ENCODE assay signal across 22 cellular contexts in the genomic region with DNA sequence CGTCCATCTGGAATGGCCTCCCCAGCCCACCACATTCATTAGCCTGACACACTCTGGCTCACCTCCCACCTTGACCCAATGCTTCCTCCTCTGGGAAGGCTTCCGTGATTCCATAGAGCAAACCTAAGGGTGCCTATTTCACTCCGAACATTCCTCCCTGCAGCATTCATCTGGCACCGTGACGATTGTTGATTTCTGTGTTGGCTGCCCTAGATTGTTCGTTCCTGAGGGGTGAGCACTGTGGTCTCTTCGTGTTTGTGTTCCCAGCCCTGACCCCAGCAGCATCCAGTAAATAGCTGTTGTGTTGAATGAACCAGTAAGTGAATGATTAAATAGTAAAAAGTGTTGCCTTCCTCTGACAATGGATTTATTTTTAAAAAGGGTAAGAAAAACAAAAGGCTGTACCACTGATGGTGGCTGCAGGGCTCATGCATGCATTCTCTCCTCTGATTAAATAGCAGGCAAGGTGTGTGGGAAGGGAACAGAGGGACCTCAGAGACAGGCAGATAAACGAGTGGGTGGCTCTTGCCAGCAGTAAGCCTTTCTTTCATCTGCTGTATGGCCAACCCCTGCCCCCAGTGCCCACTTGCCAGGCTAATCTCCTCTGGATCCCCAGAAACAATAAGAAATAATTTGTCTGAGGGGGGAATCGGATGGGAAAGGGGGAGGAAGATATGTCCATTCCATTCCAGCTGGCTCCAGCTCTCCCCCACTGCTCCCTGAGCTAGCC.
"Had no signal": no experiment of that assay in that cellular context is flagged by ENCODE, and none has a peak within 500 bp of the region (broad histone marks: within the 10 kb centered on the region; RNA-seq: fewer than 3 reads in every experiment).

No MANE protein-coding gene starts in this region.

- H3K4me1 Mint-ChIP-seq: activated CD4-positive, alpha-beta T cell treated with anti-CD3 and anti-CD28 coated beads for 36 hours; activated CD8-positive, alpha-beta memory T cell treated with anti-CD3 and anti-CD28 coated beads, Interleukin-2, amount 10 ng/mL, durations not matched to agents 7 days and 5 days; activated naive CD4-positive, alpha-beta T cell treated with anti-CD3 and anti-CD28 coated beads, Interleukin-2, amount 50 U/mL, for 24 hours; immature natural killer cell; natural killer cell; stimulated activated naive B cell treated with anti-CD40 and anti-IgM and Interleukin-4, amounts not matched to agents 10 μg/mL and 1 μg/mL and 100 μg/mL, for 72 hours had no signal

- H3K4me1 ChIP-seq: body of pancreas, foreskin keratinocyte, heart left ventricle, lower lobe of right lung, right atrium auricular region, suprapubic skin, tibial nerve had no signal

- H3K27ac ChIP-seq: body of pancreas, foreskin keratinocyte, heart left ventricle, lower lobe of right lung, right atrium auricular region, suprapubic skin, tibial nerve had no signal

- H3K9me3 Mint-ChIP-seq: activated naive CD4-positive, alpha-beta T cell treated with anti-CD3 and anti-CD28 coated beads, Interleukin-2, amount 50 U/mL, for 24 hours; activated T-helper 2 cell treated with anti-CD3 and anti-CD28 coated beads, Interferon-gamma antibody, Interleukin-2, Interleukin-4, amounts not matched to agents 10 μg/mL and 5 μg/mL and 100 μg/mL, durations not matched to agents 14 hours and 24 hours and 36 hours; natural killer cell had no signal

- H3K36me3 ChIP-seq: heart left ventricle, lower lobe of right lung, right atrium auricular region, suprapubic skin, tibial nerve had no signal

- ATAC-seq: activated CD4-positive, alpha-beta T cell treated with anti-CD3 and anti-CD28 coated beads for 36 hours; activated CD8-positive, alpha-beta memory T cell treated with anti-CD3 and anti-CD28 coated beads, Interleukin-2, amount 10 ng/mL, durations not matched to agents 7 days and 5 days; activated CD8-positive, alpha-beta T cell treated with anti-CD3 and anti-CD28 coated beads, Interleukin-2, amount 10 ng/mL, durations not matched to agents 7 days and 5 days; body of pancreas; foreskin keratinocyte; heart left ventricle; left lobe of liver; lower lobe of right lung; natural killer cell; stimulated activated naive B cell treated with anti-CD40 and anti-IgM and Interleukin-4, amounts not matched to agents 10 μg/mL and 1 μg/mL and 100 μg/mL, for 72 hours had no signal

- H3K27me3 ChIP-seq: body of pancreas, foreskin keratinocyte, right atrium auricular region, tibial nerve had no signal

- H3K4me3 ChIP-seq: body of pancreas, heart left ventricle, lower lobe of right lung, right atrium auricular region, suprapubic skin, tibial nerve had no signal

- H3K9me3 ChIP-seq: body of pancreas, heart left ventricle, lower lobe of right lung, right atrium auricular region, suprapubic skin had no signal

- DNase-seq: activated CD4-positive, alpha-beta T cell treated with anti-CD3 and anti-CD28 coated beads for 36 hours; activated CD4-positive, CD25-positive, alpha-beta regulatory T cell; activated CD8-positive, alpha-beta memory T cell treated with anti-CD3 and anti-CD28 coated beads, Interleukin-2, amount 10 ng/mL, durations not matched to agents 7 days and 5 days; activated CD8-positive, alpha-beta T cell treated with anti-CD3 and anti-CD28 coated beads, Interleukin-2, amount 10 ng/mL, durations not matched to agents 7 days and 5 days; activated T-cell treated with anti-CD3 and anti-CD28 coated beads, Interleukin-2, amount 50 U/mL, for 48 hours; body of pancreas; cortex of kidney; foreskin keratinocyte; heart left ventricle; immature natural killer cell; lower lobe of right lung; mesenchymal stem cell; natural killer cell; stimulated activated CD4-positive, alpha-beta T cell treated with anti-CD3 and anti-CD28 coated beads, Interleukin-15, amount 100 ng/mL, for 24 hours; stimulated activated CD4-positive, alpha-beta T cell treated with anti-CD3 and anti-CD28 coated beads, Interleukin-2, amount 100 ng/mL, for 24 hours; stimulated activated naive B cell treated with anti-CD40 and anti-IgM and Interleukin-4, amounts not matched to agents 10 μg/mL and 1 μg/mL and 100 μg/mL, for 72 hours had no signal

- H3K27me3 Mint-ChIP-seq: activated CD8-positive, alpha-beta memory T cell treated with anti-CD3 and anti-CD28 coated beads, Interleukin-2, amount 10 ng/mL, durations not matched to agents 7 days and 5 days had no signal

- H3K4me3 Mint-ChIP-seq: activated CD4-positive, alpha-beta T cell treated with anti-CD3 and anti-CD28 coated beads for 36 hours; activated CD8-positive, alpha-beta memory T cell treated with anti-CD3 and anti-CD28 coated beads, Interleukin-2, amount 10 ng/mL, durations not matched to agents 7 days and 5 days; activated CD8-positive, alpha-beta T cell treated with anti-CD3 and anti-CD28 coated beads, Interleukin-2, amount 10 ng/mL, durations not matched to agents 7 days and 5 days; activated naive CD4-positive, alpha-beta T cell treated with anti-CD3 and anti-CD28 coated beads, Interleukin-2, amount 50 U/mL, for 24 hours; immature natural killer cell; natural killer cell; stimulated activated naive B cell treated with anti-CD40 and anti-IgM and Interleukin-4, amounts not matched to agents 10 μg/mL and 1 μg/mL and 100 μg/mL, for 72 hours had no signal

- H3K27ac Mint-ChIP-seq: activated CD4-positive, alpha-beta T cell treated with anti-CD3 and anti-CD28 coated beads for 36 hours; activated CD8-positive, alpha-beta memory T cell treated with anti-CD3 and anti-CD28 coated beads, Interleukin-2, amount 10 ng/mL, durations not matched to agents 7 days and 5 days; activated CD8-positive, alpha-beta T cell treated with anti-CD3 and anti-CD28 coated beads, Interleukin-2, amount 10 ng/mL, durations not matched to agents 7 days and 5 days; activated naive CD4-positive, alpha-beta T cell treated with anti-CD3 and anti-CD28 coated beads, Interleukin-2, amount 50 U/mL, for 24 hours; activated T-helper 2 cell treated with anti-CD3 and anti-CD28 coated beads, Interferon-gamma antibody, Interleukin-2, Interleukin-4, amounts not matched to agents 10 μg/mL and 5 μg/mL and 100 μg/mL, durations not matched to agents 14 hours and 24 hours and 36 hours; immature natural killer cell; natural killer cell; stimulated activated naive B cell treated with anti-CD40 and anti-IgM and Interleukin-4, amounts not matched to agents 10 μg/mL and 1 μg/mL and 100 μg/mL, for 72 hours had no signal

- H3K36me3 Mint-ChIP-seq: activated CD8-positive, alpha-beta memory T cell treated with anti-CD3 and anti-CD28 coated beads, Interleukin-2, amount 10 ng/mL, durations not matched to agents 7 days and 5 days; activated naive CD4-positive, alpha-beta T cell treated with anti-CD3 and anti-CD28 coated beads, Interleukin-2, amount 50 U/mL, for 24 hours; immature natural killer cell; natural killer cell; stimulated activated naive B cell treated with anti-CD40 and anti-IgM and Interleukin-4, amounts not matched to agents 10 μg/mL and 1 μg/mL and 100 μg/mL, for 72 hours had no signal
